10 cellular contexts compared by ENCODE assay signal in genomic region chr2:65390134-65390533, GRCh38. TPM values are rescaled to one million over a fixed set of nuclear protein-coding genes. Genes with fewer than 3 reads are reported as not detected.
A peak's percentile ranks its signal among the peaks of the same experiment; 100 is the strongest.
DNase-seq lines count a peak whose midpoint lies in the region; ATAC-seq and TF ChIP-seq lines count a peak whose summit lies in the region.
"Had no signal": no experiment of that assay in that cellular context is flagged by ENCODE, and none has a peak within 500 bp of the region (broad histone marks: within the 10 kb centered on the region; RNA-seq: fewer than 3 reads in every experiment).

No MANE protein-coding gene starts in this region.

- no peaks in the 10 kb centered on the region for H3K36me3 ChIP-seq in upper lobe of right lung

- H3K27me3 ChIP-seq in upper lobe of right lung = no peaks in the 10 kb centered on the region

- H3K27ac Mint-ChIP-seq in activated T-helper 2 cell treated with anti-CD3 and anti-CD28 coated beads, Interferon-gamma antibody, Interleukin-2, Interleukin-4, amounts not matched to agents 10 μg/mL and 5 μg/mL and 100 μg/mL, durations not matched to agents 14 hours and 24 hours and 36 hours = no peak overlapping the region

- H3K27ac ChIP-seq in upper lobe of right lung = no peak overlapping the region

- ATAC-seq in HG02943 (IDR thresholded peaks at IDR 0.05; ENCODE audit: low read depth, unreplicated experiment) (peak; percentile 75), upper lobe of right lung (peak; percentile 41)

- H3K36me3 Mint-ChIP-seq in activated T-helper 2 cell treated with anti-CD3 and anti-CD28 coated beads, Interferon-gamma antibody, Interleukin-2, Interleukin-4, amounts not matched to agents 10 μg/mL and 5 μg/mL and 100 μg/mL, durations not matched to agents 14 hours and 24 hours and 36 hours (ENCODE audit: low read depth) = no peaks in the 10 kb centered on the region

- H3K9me3 Mint-ChIP-seq in activated T-helper 2 cell treated with anti-CD3 and anti-CD28 coated beads, Interferon-gamma antibody, Interleukin-2, Interleukin-4, amounts not matched to agents 10 μg/mL and 5 μg/mL and 100 μg/mL, durations not matched to agents 14 hours and 24 hours and 36 hours = no peaks in the 10 kb centered on the region

- no peaks in the 10 kb centered on the region for H3K9me3 ChIP-seq in upper lobe of right lung

- intact Hi-C loops in upper lobe of right lung (cut with DNase I) = no loop called here
- intact Hi-C loops in activated T-helper 2 cell treated with anti-CD3 and anti-CD28 coated beads, Interferon-gamma antibody, Interleukin-2, Interleukin-4, amounts not matched to agents 10 μg/mL and 5 μg/mL and 100 μg/mL, durations not matched to agents 14 hours and 24 hours and 36 hours (cut with micrococcal nuclease) = no loop called here

- peaks cover 24% of the 10 kb centered on the region for H3K4me1 ChIP-seq in upper lobe of right lung

- peaks cover 23% of the 10 kb centered on the region for H3K27me3 Mint-ChIP-seq in activated T-helper 2 cell treated with anti-CD3 and anti-CD28 coated beads, Interferon-gamma antibody, Interleukin-2, Interleukin-4, amounts not matched to agents 10 μg/mL and 5 μg/mL and 100 μg/mL, durations not matched to agents 14 hours and 24 hours and 36 hours (ENCODE audit: low read depth)

- peaks cover 16% of the 10 kb centered on the region for H3K4me1 Mint-ChIP-seq in activated T-helper 2 cell treated with anti-CD3 and anti-CD28 coated beads, Interferon-gamma antibody, Interleukin-2, Interleukin-4, amounts not matched to agents 10 μg/mL and 5 μg/mL and 100 μg/mL, durations not matched to agents 14 hours and 24 hours and 36 hours (ENCODE audit: low read depth)

- H3K4me3 Mint-ChIP-seq in activated T-helper 2 cell treated with anti-CD3 and anti-CD28 coated beads, Interferon-gamma antibody, Interleukin-2, Interleukin-4, amounts not matched to agents 10 μg/mL and 5 μg/mL and 100 μg/mL, durations not matched to agents 14 hours and 24 hours and 36 hours (ENCODE audit: low read depth) = no peak overlapping the region

- no peak for TF ChIP-seq CTCF in upper lobe of right lung (IDR thresholded peaks at IDR 0.05)

- peak; percentile 13 for DNase-seq in stimulated activated CD4-positive, alpha-beta T cell treated with anti-CD3 and anti-CD28 coated beads, Interleukin-12 subunit alpha, Interleukin-12 subunit beta, amount 100 ng/mL, for 4 hours
- DNase-seq in stimulated activated CD4-positive, alpha-beta T cell treated with anti-CD3 and anti-CD28 coated beads, Interleukin-2, amount 100 ng/mL, for 48 hours = no peak
- peak; percentile 22 to 44 for DNase-seq in activated CD4-positive, alpha-beta T cell treated with anti-CD3 and anti-CD28 coated beads, Interleukin-2, amount 50 U/mL, for 48 hours
- DNase-seq in upper lobe of right lung (no peak), ureter (ENCODE audit: low spot score) (no peak), NCI-H524 treated with DMSO at 0.1 percent for 48 hours (lab: John Stamatoyannopoulos, UW) (no peak)
- DNase-seq in activated T-helper 2 cell treated with anti-CD3 and anti-CD28 coated beads, Interferon-gamma antibody, Interleukin-2, Interleukin-4, amounts not matched to agents 10 μg/mL and 5 μg/mL and 100 μg/mL, durations not matched to agents 14 hours and 24 hours and 36 hours (ENCODE audit: low spot score) = no peak
- DNase-seq: COR-L47, NCI-H774 had no signal

- no peak overlapping the region for H3K4me3 ChIP-seq in upper lobe of right lung

RNA-seq across cellular contexts. Expression of gene SPRED2, which starts 42.3 kb away (rescaled TPM):
- total RNA-seq in upper lobe of right lung (56.9 TPM), ureter (55.4 TPM)
- total RNA-seq in activated T-helper 2 cell treated with anti-CD3 and anti-CD28 coated beads, Interferon-gamma antibody, Interleukin-2, Interleukin-4, amounts not matched to agents 10 μg/mL and 5 μg/mL and 100 μg/mL, durations not matched to agents 14 hours and 24 hours and 36 hours = 7.9 and 8.4 TPM in 2 replicates

Comparison
In these comparisons a context has a peak if more than half of its experiments do, and no peak if none do; other contexts are left out.
1. DNase-seq: peak in stimulated activated CD4-positive, alpha-beta T cell treated with anti-CD3 and anti-CD28 coated beads, Interleukin-12 subunit alpha, Interleukin-12 subunit beta, amount 100 ng/mL, for 4 hours (single experiment) and activated CD4-positive, alpha-beta T cell treated with anti-CD3 and anti-CD28 coated beads, Interleukin-2, amount 50 U/mL, for 48 hours (2 of 2); none in stimulated activated CD4-positive, alpha-beta T cell treated with anti-CD3 and anti-CD28 coated beads, Interleukin-2, amount 100 ng/mL, for 48 hours (0 of 2), upper lobe of right lung (single experiment), activated T-helper 2 cell treated with anti-CD3 and anti-CD28 coated beads, Interferon-gamma antibody, Interleukin-2, Interleukin-4, amounts not matched to agents 10 μg/mL and 5 μg/mL and 100 μg/mL, durations not matched to agents 14 hours and 24 hours and 36 hours (single experiment), ureter (single experiment) and NCI-H524 treated with DMSO at 0.1 percent for 48 hours (single experiment).